16 cellular contexts compared by ENCODE assay signal in genomic region chr15:45921978-45922377, GRCh38.
"Had no signal": no experiment of that assay in that cellular context is flagged by ENCODE, and none has a peak within 500 bp of the region (broad histone marks: within the 10 kb centered on the region; RNA-seq: fewer than 3 reads in every experiment).

No MANE protein-coding gene starts in this region.

- H3K4me1 ChIP-seq: right lobe of liver, testis, tibial nerve had no signal

- H3K27ac Mint-ChIP-seq: immature natural killer cell; natural killer cell; stimulated activated effector memory CD8-positive, alpha-beta T cell treated with anti-CD3 and anti-CD28 coated beads, Interleukin-12 subunit alpha, Interleukin-12 subunit beta, amount 100 ng/mL, for 72 hours; stimulated activated naive CD8-positive, alpha-beta T cell treated with anti-CD3 and anti-CD28 coated beads, Interleukin-15, Interleukin-2, amounts not matched to agents 100 ng/mL and 50 ng/mL, for 24 hours had no signal

- H3K9me3 ChIP-seq: right lobe of liver, testis, tibial nerve had no signal

- DNase-seq: effector memory CD8-positive, alpha-beta T cell; erythroblast; immature natural killer cell; kidney; left cardiac atrium; natural killer cell; right lobe of liver; stimulated activated CD4-positive, alpha-beta T cell treated with anti-CD3 and anti-CD28 coated beads, Interleukin-4, amount 100 ng/mL, for 1 hour; stimulated activated CD8-positive, alpha-beta memory T cell treated with anti-CD3 and anti-CD28 coated beads, Interleukin-4, amount 100 ng/mL, for 48 hours; testis had no signal

- H3K4me3 Mint-ChIP-seq: effector memory CD8-positive, alpha-beta T cell; immature natural killer cell; natural killer cell; neural crest cell; stimulated activated effector memory CD8-positive, alpha-beta T cell treated with anti-CD3 and anti-CD28 coated beads, Interleukin-12 subunit alpha, Interleukin-12 subunit beta, amount 100 ng/mL, for 72 hours; stimulated activated naive CD8-positive, alpha-beta T cell treated with anti-CD3 and anti-CD28 coated beads, Interleukin-15, Interleukin-2, amounts not matched to agents 100 ng/mL and 50 ng/mL, for 24 hours had no signal

- H3K27me3 Mint-ChIP-seq: effector memory CD8-positive, alpha-beta T cell; progenitor cell of endocrine pancreas; stimulated activated naive CD8-positive, alpha-beta T cell treated with anti-CD3 and anti-CD28 coated beads, Interleukin-15, Interleukin-2, amounts not matched to agents 100 ng/mL and 50 ng/mL, for 24 hours had no signal

- H3K36me3 Mint-ChIP-seq: immature natural killer cell; natural killer cell; stimulated activated effector memory CD8-positive, alpha-beta T cell treated with anti-CD3 and anti-CD28 coated beads, Interleukin-12 subunit alpha, Interleukin-12 subunit beta, amount 100 ng/mL, for 72 hours had no signal

- H3K36me3 ChIP-seq: right lobe of liver, tibial nerve had no signal

- H3K27me3 ChIP-seq: foreskin keratinocyte, right lobe of liver, testis, tibial nerve had no signal

- H3K4me1 Mint-ChIP-seq: immature natural killer cell; natural killer cell; neural crest cell; stimulated activated effector memory CD8-positive, alpha-beta T cell treated with anti-CD3 and anti-CD28 coated beads, Interleukin-12 subunit alpha, Interleukin-12 subunit beta, amount 100 ng/mL, for 72 hours had no signal

- FAIRE-seq: kidney had no signal

- H3K27ac ChIP-seq: foreskin keratinocyte, right lobe of liver, testis, tibial nerve had no signal

- H3K4me3 ChIP-seq: right lobe of liver, testis, tibial nerve had no signal

- ATAC-seq: effector memory CD8-positive, alpha-beta T cell; foreskin keratinocyte; left cardiac atrium; natural killer cell; right lobe of liver; stimulated activated effector memory CD8-positive, alpha-beta T cell treated with anti-CD3 and anti-CD28 coated beads, Interleukin-12 subunit alpha, Interleukin-12 subunit beta, amount 100 ng/mL, for 72 hours had no signal
